2 cellular contexts compared by ENCODE assay signal in the genomic region with DNA sequence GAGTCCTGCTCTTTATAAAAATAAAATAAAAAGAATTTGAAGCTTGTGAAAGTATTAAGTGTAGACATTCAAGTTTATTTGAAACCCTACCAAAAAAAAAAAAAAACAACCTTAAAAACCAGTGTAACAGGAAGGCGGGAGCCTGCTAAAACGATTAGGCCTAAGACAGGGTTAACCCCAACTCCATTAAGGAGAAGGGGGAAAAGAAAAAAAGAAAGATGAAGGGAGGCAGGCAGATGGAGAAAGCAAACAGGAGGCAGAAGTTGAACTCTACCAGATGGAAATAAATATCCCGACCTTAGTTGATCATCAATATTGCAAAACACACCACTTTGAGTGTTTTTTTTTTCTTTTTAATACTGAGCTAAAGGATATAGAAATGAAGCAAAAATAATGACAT.
TF ChIP-seq lines count a peak whose summit lies in the region.

No MANE protein-coding gene starts in this region.

TF ChIP-seq in SK-N-SH, 30 proteins besides CTCF, POLR2A, EP300 and RAD21 (continued from another document):
- TF ChIP-seq MAX (IDR thresholded peaks at IDR 0.05; ENCODE audit: low read depth) (no peak), FOXJ3 (CRISPR knock-in tag; IDR thresholded peaks at IDR 0.05) (no peak), EZH2phosphoT487 (IDR thresholded peaks at IDR 0.05; ENCODE audit: borderline replicate concordance, low read depth) (no peak), CHD2 (IDR thresholded peaks at IDR 0.05; ENCODE audit: low read length, partially characterized antibody) (no peak), GABPA (IDR thresholded peaks at IDR 0.05; ENCODE audit: low read depth) (no peak), NFIC (IDR thresholded peaks at IDR 0.05; ENCODE audit: borderline replicate concordance) (no peak)
TF ChIP-seq in SK-N-SH: peak in this region for 0.

TF ChIP-seq in SK-N-SH treated with all-trans-retinoic acid at 6 μM for 48 hours, 23 proteins besides CTCF, POLR2A, EP300 and RAD21 (continued from another document):
- no peak for TF ChIP-seq PATZ1 (CRISPR knock-in tag; IDR thresholded peaks at IDR 0.05; ENCODE audit: borderline replicate concordance)
- TF ChIP-seq CSDC2 (CRISPR knock-in tag; IDR thresholded peaks at IDR 0.05) = no peak
- no peak for TF ChIP-seq ISL1 (CRISPR knock-in tag; IDR thresholded peaks at IDR 0.05)
- no peak for TF ChIP-seq CSRNP3 (CRISPR knock-in tag; IDR thresholded peaks at IDR 0.05)
- TF ChIP-seq CREB5 (CRISPR knock-in tag; IDR thresholded peaks at IDR 0.05; ENCODE audit: low read depth) = no peak
- TF ChIP-seq, protein P1, sequence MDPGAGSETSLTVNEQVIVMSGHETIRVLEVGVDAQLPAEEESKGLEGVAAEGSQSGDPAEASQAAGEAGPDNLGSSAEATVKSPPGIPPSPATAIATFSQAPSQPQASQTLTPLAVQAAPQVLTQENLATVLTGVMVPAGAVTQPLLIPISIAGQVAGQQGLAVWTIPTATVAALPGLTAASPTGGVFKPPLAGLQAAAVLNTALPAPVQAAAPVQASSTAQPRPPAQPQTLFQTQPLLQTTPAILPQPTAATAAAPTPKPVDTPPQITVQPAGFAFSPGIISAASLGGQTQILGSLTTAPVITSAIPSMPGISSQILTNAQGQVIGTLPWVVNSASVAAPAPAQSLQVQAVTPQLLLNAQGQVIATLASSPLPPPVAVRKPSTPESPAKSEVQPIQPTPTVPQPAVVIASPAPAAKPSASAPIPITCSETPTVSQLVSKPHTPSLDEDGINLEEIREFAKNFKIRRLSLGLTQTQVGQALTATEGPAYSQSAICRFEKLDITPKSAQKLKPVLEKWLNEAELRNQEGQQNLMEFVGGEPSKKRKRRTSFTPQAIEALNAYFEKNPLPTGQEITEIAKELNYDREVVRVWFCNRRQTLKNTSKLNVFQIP (CRISPR knock-in tag; IDR thresholded peaks at IDR 0.05; ENCODE audit: borderline replicate concordance, low read depth) = no peak
